Comparison of ENCODE assay signal across 6 cellular contexts in genomic region chr1:153962088-153963029, GRCh38. TPM values are rescaled to one million over a fixed set of nuclear protein-coding genes. Genes with fewer than 3 reads are reported as not detected.
A peak's percentile ranks its signal among the peaks of the same experiment; 100 is the strongest.
DNase-seq lines count a peak whose midpoint lies in the region; ATAC-seq and TF ChIP-seq lines count a peak whose summit lies in the region.

No MANE protein-coding gene starts in this region.

- H3K27ac ChIP-seq in right cardiac atrium (ENCODE audit: low read length) = peak overlapping the region; percentile 93
- peak overlapping the region; percentile 89 to 99 (median 96) for H3K27ac ChIP-seq in transverse colon

- H3K4me1 ChIP-seq in right cardiac atrium (ENCODE audit: control insufficient read depth, insufficient read depth, low read length) (peaks cover 12% of the 10 kb centered on the region), transverse colon (peaks cover 26 to 54% (median 42%) of the 10 kb centered on the region in 4 donors)

- H3K4me3 ChIP-seq in right cardiac atrium (ENCODE audit: low read length) (peak overlapping the region; percentile 57), transverse colon (peak overlapping the region; percentile 58 to 87 (median 70))

- DNase-seq in DMS53 (lab: John Stamatoyannopoulos, UW) (peak; percentile 49), RKO (ENCODE audit: low spot score) (peak; percentile 85), right cardiac atrium (peak; percentile 36 to 55 (median 50)), transverse colon (peak; percentile 47), NCI-H1436 treated with DMSO at 0.1 percent for 48 hours (lab: John Stamatoyannopoulos, UW) (no peak), retina (no peak)

- H3K9me3 ChIP-seq in right cardiac atrium (ENCODE audit: control insufficient read depth, low read length) (no peaks in the 10 kb centered on the region), transverse colon (no peaks in the 10 kb centered on the region)

- ATAC-seq in right cardiac atrium = no peak

- intact Hi-C loops in right cardiac atrium (cut with DNase I) (no loop called here), transverse colon (cut with DNase I; ENCODE audit: low total_unique reads) (no loop called here)

- 42% methylated on average over 16 of the region's 16 CpGs for WGBS in right cardiac atrium
- WGBS in transverse colon (ENCODE audit: low coverage in 1 of 2), 2 donors = 5 to 40% methylated on average over 2 to 16 of the region's 16 CpGs

- in situ Hi-C loops in transverse colon (cut with MboI; ENCODE audit: low pct_ligation_motif_present in 1 of 4, low pct_unique_long_range_greater_than_20kb in 1 of 4, low sequenced_read_pairs in 3 of 4) = loop anchor here in 1 of 4 donors (25.0 kb wide), 1 partner anchor 300 kb away; the partner anchor contains the start of genes ILF2 and SNAPIN

- H3K27me3 ChIP-seq in right cardiac atrium (ENCODE audit: control insufficient read depth, insufficient read depth) (no peaks in the 10 kb centered on the region), transverse colon (no peaks in the 10 kb centered on the region)

- H3K36me3 ChIP-seq in transverse colon = no peaks in the 10 kb centered on the region

- no peak for TF ChIP-seq EP300 in transverse colon (IDR thresholded peaks at IDR 0.05; ENCODE audit: low read depth)

- TF ChIP-seq POLR2A in transverse colon (IDR thresholded peaks at IDR 0.05) = no peak

- TF ChIP-seq CTCF in transverse colon (IDR thresholded peaks at IDR 0.05) = no peak

RNA-seq across cellular contexts. Expression of gene SLC39A1, which starts 1.0 kb away (rescaled TPM):
- 10 to 100 TPM; 61.2 to 71.4 (median 65.1) TPM for total RNA-seq in right cardiac atrium
- polyA plus RNA-seq in right cardiac atrium = 61.3 TPM
- 10 to 100 TPM; 19.9 to 80.0 (median 47.1) TPM for total RNA-seq in transverse colon

RNA-seq across cellular contexts. Expression of gene CRTC2, which starts 3.9 kb away (rescaled TPM):
- 10 to 100 TPM; 23.4 to 32.8 (median 26.2) TPM for total RNA-seq in right cardiac atrium
- 26.9 TPM for polyA plus RNA-seq in right cardiac atrium
- 10 to 100 TPM; 13.3 to 32.5 (median 21.4) TPM for total RNA-seq in transverse colon

RNA-seq across cellular contexts. Expression of gene CREB3L4, which starts 5.3 kb away (rescaled TPM):
- total RNA-seq in right cardiac atrium (1 to 10 TPM; 4.3 to 6.0 (median 4.8) TPM), transverse colon (10 to 100 TPM in 2 of 4 donors, 1 to 10 TPM in 2; 2.2 to 18.7 (median 11.6) TPM)
- polyA plus RNA-seq in right cardiac atrium = 6.0 TPM

RNA-seq across cellular contexts. Expression of gene JTB, which starts 15.1 kb away (rescaled TPM):
- total RNA-seq in right cardiac atrium (100 to 1,000 TPM in 2 of 4 donors, 10 to 100 TPM in 2; 92.1 to 108 (median 102) TPM), transverse colon (100 to 1,000 TPM in 3 of 4 donors, 10 to 100 TPM in 1; 88.8 to 303 (median 280) TPM)
- 143 TPM for polyA plus RNA-seq in right cardiac atrium

RNA-seq across cellular contexts. Expression of gene DENND4B, which starts 15.8 kb away (rescaled TPM):
- total RNA-seq in right cardiac atrium = 10 to 100 TPM; 40.6 to 48.7 (median 41.7) TPM
- 32.0 TPM for polyA plus RNA-seq in right cardiac atrium
- total RNA-seq in transverse colon = 100 to 1,000 TPM in 1 of 4 donors, 10 to 100 TPM in 3; 42.3 to 121 (median 50.3) TPM

Comparison
In these comparisons a context has a peak if more than half of its experiments do, and no peak if none do; other contexts are left out.
1. DNase-seq: peak in DMS53 (single experiment), RKO (single experiment), right cardiac atrium (3 of 3) and transverse colon (single experiment); none in NCI-H1436 treated with DMSO at 0.1 percent for 48 hours (single experiment) and retina (single experiment).